ENCODE assay signal across 1 cellular context in the genomic region with DNA sequence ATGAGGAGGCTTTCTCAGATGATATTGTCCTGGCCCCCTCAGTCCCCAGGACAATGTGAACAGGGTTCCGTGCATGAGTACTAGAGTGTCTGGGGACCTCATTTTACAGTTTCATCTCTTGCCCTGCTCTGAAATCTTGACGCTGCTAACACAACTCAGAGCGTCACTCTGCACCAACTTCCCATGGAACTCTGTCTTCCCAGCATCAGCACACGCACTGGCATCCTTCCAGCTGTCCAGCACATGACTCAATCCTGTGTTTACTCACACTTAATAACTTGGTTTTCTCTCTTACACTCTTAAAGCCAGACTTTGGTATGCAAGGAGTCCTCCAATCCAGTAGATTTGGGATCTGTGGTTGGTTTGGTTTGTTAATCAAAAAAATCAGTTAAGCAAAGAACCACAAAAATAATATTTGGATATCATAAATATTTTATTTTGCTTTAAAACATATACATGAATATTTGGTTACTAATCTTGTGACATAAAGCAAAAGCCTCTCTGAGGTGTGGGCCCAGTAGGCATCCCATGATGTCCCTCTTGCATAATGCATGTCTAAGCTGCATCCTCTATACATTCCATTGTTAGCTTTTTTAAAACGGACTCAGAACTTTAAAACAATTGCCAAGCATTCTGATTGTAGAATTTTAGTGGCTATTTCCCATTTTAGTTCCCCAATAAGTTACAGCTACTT.
TF ChIP-seq lines count a peak whose summit lies in the region.

No MANE protein-coding gene starts in this region.

TF ChIP-seq in HepG2, 621 proteins besides CTCF, POLR2A, EP300 and RAD21 (continued from another document):
- TF ChIP-seq, protein P1, sequence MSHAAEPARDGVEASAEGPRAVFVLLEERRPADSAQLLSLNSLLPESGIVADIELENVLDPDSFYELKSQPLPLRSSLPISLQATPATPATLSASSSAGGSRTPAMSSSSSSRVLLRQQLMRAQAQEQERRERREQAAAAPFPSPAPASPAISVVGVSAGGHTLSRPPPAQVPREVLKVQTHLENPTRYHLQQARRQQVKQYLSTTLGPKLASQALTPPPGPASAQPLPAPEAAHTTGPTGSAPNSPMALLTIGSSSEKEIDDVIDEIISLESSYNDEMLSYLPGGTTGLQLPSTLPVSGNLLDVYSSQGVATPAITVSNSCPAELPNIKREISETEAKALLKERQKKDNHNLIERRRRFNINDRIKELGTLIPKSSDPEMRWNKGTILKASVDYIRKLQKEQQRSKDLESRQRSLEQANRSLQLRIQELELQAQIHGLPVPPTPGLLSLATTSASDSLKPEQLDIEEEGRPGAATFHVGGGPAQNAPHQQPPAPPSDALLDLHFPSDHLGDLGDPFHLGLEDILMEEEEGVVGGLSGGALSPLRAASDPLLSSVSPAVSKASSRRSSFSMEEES (CRISPR knock-in tag; IDR thresholded peaks at IDR 0.05), result peak; percentile 65; the same call in 1 of the 2 replicates
- no peak for TF ChIP-seq ZNF367 (CRISPR knock-in tag; IDR thresholded peaks at IDR 0.05; ENCODE audit: borderline replicate concordance)
- TF ChIP-seq HMG20A (CRISPR knock-in tag; IDR thresholded peaks at IDR 0.05; ENCODE audit: borderline replicate concordance), result peak; percentile 60; the same call in 1 of the 2 replicates
- TF ChIP-seq, protein P2, sequence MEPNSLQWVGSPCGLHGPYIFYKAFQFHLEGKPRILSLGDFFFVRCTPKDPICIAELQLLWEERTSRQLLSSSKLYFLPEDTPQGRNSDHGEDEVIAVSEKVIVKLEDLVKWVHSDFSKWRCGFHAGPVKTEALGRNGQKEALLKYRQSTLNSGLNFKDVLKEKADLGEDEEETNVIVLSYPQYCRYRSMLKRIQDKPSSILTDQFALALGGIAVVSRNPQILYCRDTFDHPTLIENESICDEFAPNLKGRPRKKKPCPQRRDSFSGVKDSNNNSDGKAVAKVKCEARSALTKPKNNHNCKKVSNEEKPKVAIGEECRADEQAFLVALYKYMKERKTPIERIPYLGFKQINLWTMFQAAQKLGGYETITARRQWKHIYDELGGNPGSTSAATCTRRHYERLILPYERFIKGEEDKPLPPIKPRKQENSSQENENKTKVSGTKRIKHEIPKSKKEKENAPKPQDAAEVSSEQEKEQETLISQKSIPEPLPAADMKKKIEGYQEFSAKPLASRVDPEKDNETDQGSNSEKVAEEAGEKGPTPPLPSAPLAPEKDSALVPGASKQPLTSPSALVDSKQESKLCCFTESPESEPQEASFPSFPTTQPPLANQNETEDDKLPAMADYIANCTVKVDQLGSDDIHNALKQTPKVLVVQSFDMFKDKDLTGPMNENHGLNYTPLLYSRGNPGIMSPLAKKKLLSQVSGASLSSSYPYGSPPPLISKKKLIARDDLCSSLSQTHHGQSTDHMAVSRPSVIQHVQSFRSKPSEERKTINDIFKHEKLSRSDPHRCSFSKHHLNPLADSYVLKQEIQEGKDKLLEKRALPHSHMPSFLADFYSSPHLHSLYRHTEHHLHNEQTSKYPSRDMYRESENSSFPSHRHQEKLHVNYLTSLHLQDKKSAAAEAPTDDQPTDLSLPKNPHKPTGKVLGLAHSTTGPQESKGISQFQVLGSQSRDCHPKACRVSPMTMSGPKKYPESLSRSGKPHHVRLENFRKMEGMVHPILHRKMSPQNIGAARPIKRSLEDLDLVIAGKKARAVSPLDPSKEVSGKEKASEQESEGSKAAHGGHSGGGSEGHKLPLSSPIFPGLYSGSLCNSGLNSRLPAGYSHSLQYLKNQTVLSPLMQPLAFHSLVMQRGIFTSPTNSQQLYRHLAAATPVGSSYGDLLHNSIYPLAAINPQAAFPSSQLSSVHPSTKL (CRISPR knock-in tag; IDR thresholded peaks at IDR 0.05), result peak; percentile 47
- TF ChIP-seq ZSCAN12 (CRISPR knock-in tag; IDR thresholded peaks at IDR 0.05), result no peak
- TF ChIP-seq SAP130 (CRISPR knock-in tag; IDR thresholded peaks at IDR 0.05; ENCODE audit: low read depth), result 0 out of 2 replicates have a peak, but pooled peaks have one; percentile 18
- peak; percentile 31; the same call in 1 of the 2 replicates for TF ChIP-seq SOX5 (CRISPR knock-in tag; IDR thresholded peaks at IDR 0.05; ENCODE audit: borderline replicate concordance)
- TF ChIP-seq SSRP1 (CRISPR knock-in tag; IDR thresholded peaks at IDR 0.05), result no peak
- TF ChIP-seq, protein P3, sequence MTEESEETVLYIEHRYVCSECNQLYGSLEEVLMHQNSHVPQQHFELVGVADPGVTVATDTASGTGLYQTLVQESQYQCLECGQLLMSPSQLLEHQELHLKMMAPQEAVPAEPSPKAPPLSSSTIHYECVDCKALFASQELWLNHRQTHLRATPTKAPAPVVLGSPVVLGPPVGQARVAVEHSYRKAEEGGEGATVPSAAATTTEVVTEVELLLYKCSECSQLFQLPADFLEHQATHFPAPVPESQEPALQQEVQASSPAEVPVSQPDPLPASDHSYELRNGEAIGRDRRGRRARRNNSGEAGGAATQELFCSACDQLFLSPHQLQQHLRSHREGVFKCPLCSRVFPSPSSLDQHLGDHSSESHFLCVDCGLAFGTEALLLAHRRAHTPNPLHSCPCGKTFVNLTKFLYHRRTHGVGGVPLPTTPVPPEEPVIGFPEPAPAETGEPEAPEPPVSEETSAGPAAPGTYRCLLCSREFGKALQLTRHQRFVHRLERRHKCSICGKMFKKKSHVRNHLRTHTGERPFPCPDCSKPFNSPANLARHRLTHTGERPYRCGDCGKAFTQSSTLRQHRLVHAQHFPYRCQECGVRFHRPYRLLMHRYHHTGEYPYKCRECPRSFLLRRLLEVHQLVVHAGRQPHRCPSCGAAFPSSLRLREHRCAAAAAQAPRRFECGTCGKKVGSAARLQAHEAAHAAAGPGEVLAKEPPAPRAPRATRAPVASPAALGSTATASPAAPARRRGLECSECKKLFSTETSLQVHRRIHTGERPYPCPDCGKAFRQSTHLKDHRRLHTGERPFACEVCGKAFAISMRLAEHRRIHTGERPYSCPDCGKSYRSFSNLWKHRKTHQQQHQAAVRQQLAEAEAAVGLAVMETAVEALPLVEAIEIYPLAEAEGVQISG (CRISPR knock-in tag; IDR thresholded peaks at IDR 0.05), result 0 out of 2 replicates have a peak, but pooled peaks have one; percentile 21
- TF ChIP-seq, protein P4, sequence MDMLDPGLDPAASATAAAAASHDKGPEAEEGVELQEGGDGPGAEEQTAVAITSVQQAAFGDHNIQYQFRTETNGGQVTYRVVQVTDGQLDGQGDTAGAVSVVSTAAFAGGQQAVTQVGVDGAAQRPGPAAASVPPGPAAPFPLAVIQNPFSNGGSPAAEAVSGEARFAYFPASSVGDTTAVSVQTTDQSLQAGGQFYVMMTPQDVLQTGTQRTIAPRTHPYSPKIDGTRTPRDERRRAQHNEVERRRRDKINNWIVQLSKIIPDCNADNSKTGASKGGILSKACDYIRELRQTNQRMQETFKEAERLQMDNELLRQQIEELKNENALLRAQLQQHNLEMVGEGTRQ (IDR thresholded peaks at IDR 0.05; ENCODE audit: low read depth, low read length), result 0 out of 2 replicates have a peak, but pooled peaks have one; percentile 27
- TF ChIP-seq, protein P4 (CRISPR knock-in tag; IDR thresholded peaks at IDR 0.05; ENCODE audit: borderline replicate concordance), result no peak; the same call in 1 of the 2 replicates
- TF ChIP-seq RARA (CRISPR knock-in tag; IDR thresholded peaks at IDR 0.05), result 0 out of 2 replicates have a peak, but pooled peaks have one; percentile 31
- TF ChIP-seq BHLHE40 (IDR thresholded peaks at IDR 0.05; ENCODE audit: low read length), result peak; percentile 54; the same call in 1 of the 2 replicates
- TF ChIP-seq FOSL2 (CRISPR knock-in tag; IDR thresholded peaks at IDR 0.05), result peak; percentile 87
- no peak for TF ChIP-seq KLF11 (CRISPR knock-in tag; IDR thresholded peaks at IDR 0.05)
- TF ChIP-seq, protein P5, sequence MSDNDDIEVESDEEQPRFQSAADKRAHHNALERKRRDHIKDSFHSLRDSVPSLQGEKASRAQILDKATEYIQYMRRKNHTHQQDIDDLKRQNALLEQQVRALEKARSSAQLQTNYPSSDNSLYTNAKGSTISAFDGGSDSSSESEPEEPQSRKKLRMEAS (IDR thresholded peaks at IDR 0.05), result peak; percentile 25; the same call in 1 of the 2 replicates
- peak; percentile 34; the same call in 1 of the 2 replicates for TF ChIP-seq GATAD2A (CRISPR knock-in tag; IDR thresholded peaks at IDR 0.05)
- TF ChIP-seq ZMYM4 (CRISPR knock-in tag; IDR thresholded peaks at IDR 0.05), result 0 out of 2 replicates have a peak, but pooled peaks have one; percentile 24
